In the genomic region with DNA sequence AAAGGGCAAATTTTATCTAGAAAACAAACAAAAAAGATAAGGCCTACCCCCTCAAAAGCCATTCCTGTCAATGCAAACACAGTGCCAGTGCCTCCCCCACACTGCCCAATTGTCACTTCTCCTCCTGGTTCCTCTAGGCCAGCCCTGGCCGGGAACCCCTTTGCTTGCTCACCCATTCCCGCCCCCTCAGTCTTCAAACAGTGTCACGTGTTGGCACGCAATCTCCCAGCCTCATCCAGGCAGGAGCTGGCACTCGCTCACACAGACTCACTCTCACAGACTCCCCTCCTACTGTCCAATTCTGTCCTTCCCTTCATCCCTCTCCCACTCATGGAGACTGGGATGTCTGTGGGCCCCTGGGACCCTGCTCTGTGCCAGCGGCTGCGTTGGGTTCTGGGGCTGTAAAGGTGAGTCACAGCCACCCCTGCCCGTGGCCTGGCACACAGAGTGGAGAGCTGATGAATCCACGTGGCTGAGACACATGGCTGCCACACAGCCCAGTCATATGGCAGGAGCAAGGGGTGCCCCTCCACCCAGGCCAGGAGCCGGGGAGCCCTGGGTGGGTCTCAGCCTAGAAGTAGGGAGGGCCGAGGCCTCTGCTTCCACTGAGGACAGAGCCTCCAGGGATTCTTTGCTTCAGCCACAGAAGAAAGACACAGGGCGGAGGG, we compare ENCODE assay signal across 8 cellular contexts. TPM values are rescaled to one million over a fixed set of nuclear protein-coding genes. Genes with fewer than 3 reads are reported as not detected.
DNase-seq lines count a peak whose midpoint lies in the region; ATAC-seq and TF ChIP-seq lines count a peak whose summit lies in the region.

No MANE protein-coding gene starts in this region.

- peak overlapping the region; percentile 69 to 88 for H3K27ac Mint-ChIP-seq in activated naive CD4-positive, alpha-beta T cell treated with anti-CD3 and anti-CD28 coated beads, Interleukin-2, amount 50 U/mL, for 72 hours
- H3K27ac Mint-ChIP-seq in natural killer cell: peak overlapping the region in 1 of 2 donors; percentile 73

- peaks cover 0 to 21% of the 10 kb centered on the region in 2 donors for H3K4me1 Mint-ChIP-seq in natural killer cell

- peak; percentile 21 to 74 for ATAC-seq in activated naive CD4-positive, alpha-beta T cell treated with anti-CD3 and anti-CD28 coated beads, Interleukin-2, amount 50 U/mL, for 72 hours
- ATAC-seq in natural killer cell (no peak), HG03442 (IDR thresholded peaks at IDR 0.05; ENCODE audit: unreplicated experiment) (no peak), HG02610 (IDR thresholded peaks at IDR 0.05; ENCODE audit: unreplicated experiment) (no peak)

- intact Hi-C loops in natural killer cell (cut with micrococcal nuclease): no loop called here

- DNase-seq in activated naive CD4-positive, alpha-beta T cell treated with anti-CD3 and anti-CD28 coated beads, Interleukin-2, amount 50 U/mL, for 72 hours (ENCODE audit: low spot score in 2 of 2): no peak
- DNase-seq in activated naive CD4-positive, alpha-beta T cell (lab: John Stamatoyannopoulos, UW): no peak
- DNase-seq in fibroblast of the conjunctiva (ENCODE audit: low read depth) (peak; percentile 56), skeletal muscle cell (ENCODE audit: low read depth) (peak; percentile 65), natural killer cell (no peak)

- H3K27me3 Mint-ChIP-seq in natural killer cell (ENCODE audit: low read depth in 2 of 2): no peaks in the 10 kb centered on the region

- H3K9me3 Mint-ChIP-seq in activated naive CD4-positive, alpha-beta T cell treated with anti-CD3 and anti-CD28 coated beads, Interleukin-2, amount 50 U/mL, for 72 hours: no peaks in the 10 kb centered on the region
- H3K9me3 Mint-ChIP-seq in natural killer cell: no peaks in the 10 kb centered on the region

- H3K4me3 ChIP-seq in WI38 (ENCODE audit: low read depth, low read length) (0 out of 2 replicates have a peak overlapping the region, but pooled peaks have one; percentile 14), skeletal muscle cell (ENCODE audit: low read depth, low read length) (no peak overlapping the region)

- H3K36me3 Mint-ChIP-seq in activated naive CD4-positive, alpha-beta T cell treated with anti-CD3 and anti-CD28 coated beads, Interleukin-2, amount 50 U/mL, for 72 hours: peaks cover 16 to 22% of the 10 kb centered on the region in 2 donors
- H3K36me3 Mint-ChIP-seq in natural killer cell: peaks cover 8% of the 10 kb centered on the region

- TF ChIP-seq CTCF in WI38 (IDR thresholded peaks at IDR 0.05; ENCODE audit: low read depth, low read length) (no peak), natural killer cell (IDR thresholded peaks at IDR 0.05) (no peak)

- H3K4me3 Mint-ChIP-seq in natural killer cell: no peak overlapping the region

RNA-seq across cellular contexts. Expression of a gene that starts 54.8 kb away (rescaled TPM):
- total RNA-seq in activated naive CD4-positive, alpha-beta T cell treated with anti-CD3 and anti-CD28 coated beads, Interleukin-2, amount 50 U/mL, for 72 hours: 10 to 100 TPM; 22.5 to 28.8 TPM
- 10 to 100 TPM; 33.9 to 45.6 (median 43.4) TPM for total RNA-seq in natural killer cell

Comparison
In these comparisons a context has a peak if more than half of its experiments do, and no peak if none do; other contexts are left out.
1. ATAC-seq: peak in activated naive CD4-positive, alpha-beta T cell treated with anti-CD3 and anti-CD28 coated beads, Interleukin-2, amount 50 U/mL, for 72 hours (2 of 2); none in natural killer cell (0 of 3), HG03442 (single experiment) and HG02610 (single experiment).
2. DNase-seq: peak in fibroblast of the conjunctiva (single experiment) and skeletal muscle cell (single experiment); none in activated naive CD4-positive, alpha-beta T cell treated with anti-CD3 and anti-CD28 coated beads, Interleukin-2, amount 50 U/mL, for 72 hours (0 of 2), activated naive CD4-positive, alpha-beta T cell (0 of 4) and natural killer cell (single experiment).